ENCODE assay signal across 8 cellular contexts in the genomic region with DNA sequence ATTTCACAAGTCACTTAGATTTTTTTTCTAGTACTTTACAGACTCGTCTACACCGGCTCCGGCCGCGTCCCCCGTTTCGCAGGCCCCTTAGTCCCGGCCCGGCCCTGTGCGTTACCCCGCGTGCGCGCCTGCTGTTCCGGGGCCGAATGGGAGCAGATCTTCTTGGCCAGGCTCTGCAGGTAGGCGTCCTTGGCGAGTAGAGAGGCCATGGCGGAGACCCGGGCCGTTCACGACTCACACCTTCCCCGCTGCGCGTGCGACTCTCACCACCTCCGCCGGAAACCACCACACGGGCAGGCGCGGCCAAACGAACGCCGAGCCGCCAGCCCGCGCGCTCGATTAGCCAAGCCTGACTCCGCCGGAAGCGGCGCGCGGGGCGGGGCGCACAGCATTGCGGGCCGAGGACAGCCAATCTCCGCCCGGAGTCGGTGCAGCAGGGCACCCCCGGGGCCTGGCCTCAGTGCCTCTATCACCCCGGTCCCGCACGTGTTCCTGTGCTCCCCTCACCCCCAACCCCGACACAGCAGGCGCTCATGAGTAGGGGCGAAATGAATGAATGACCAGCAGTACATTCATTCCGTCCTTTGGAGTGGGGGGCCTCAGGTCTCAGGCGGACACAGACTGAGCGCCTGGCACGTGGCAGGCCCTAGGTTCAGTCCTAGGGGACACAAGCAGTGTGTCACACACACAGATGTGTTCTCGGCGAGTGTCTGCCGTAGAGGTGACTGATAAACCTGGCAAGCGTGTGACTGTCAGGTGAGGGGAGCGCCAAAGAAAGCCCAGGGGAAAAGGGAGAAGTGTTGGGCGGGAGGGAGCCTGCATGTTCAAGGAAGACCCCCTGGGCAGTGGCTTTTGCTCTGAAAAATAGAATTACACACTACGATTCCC. TPM values are rescaled to one million over a fixed set of nuclear protein-coding genes. Genes with fewer than 3 reads are reported as not detected.
DNase-seq lines count a peak whose midpoint lies in the region; ATAC-seq and TF ChIP-seq lines count a peak whose summit lies in the region.

A gene (minus strand): TSS at position 265 of the 888 bp plus-strand sequence. CDS start 56 bp downstream, at position 209.

- H2BK15ac ChIP-seq in neuronal stem cell (ENCODE audit: low read length) = no peak within 1 kb of the TSS

- H3K4me3 ChIP-seq in GM06990 (replicated peaks; ENCODE audit: low read depth, low read length) (peak within 1 kb of the TSS; percentile 86), neuronal stem cell (ENCODE audit: low read length in 2 of 2) (peak within 1 kb of the TSS; percentile 82 to 98)

- no peak within 1 kb of the TSS for H4K91ac ChIP-seq in neuronal stem cell (ENCODE audit: low read depth, low read length, poor library complexity)

- H3K9ac ChIP-seq in neuronal stem cell (ENCODE audit: low read depth, low read length, poor library complexity) = peak within 1 kb of the TSS; percentile 96

- peak within 1 kb of the TSS; percentile 82 for H3K4me2 ChIP-seq in neuronal stem cell (ENCODE audit: insufficient read depth, low read length, poor library complexity, severe bottlenecking)

- H3K36me3 ChIP-seq in GM06990 (ENCODE audit: control insufficient read depth, insufficient read depth, low read length) = peaks cover 45% of the 10 kb centered on the region
- H3K36me3 ChIP-seq in neuronal stem cell (replicated peaks in 1 of 2; ENCODE audit: control insufficient read depth in 2 of 2, insufficient read depth in 2 of 2, low read length in 2 of 2) = peaks cover 53 to 71% of the 10 kb centered on the region in 2 donors

- peak; percentile 82 for ATAC-seq in HG02588 (IDR thresholded peaks at IDR 0.05; ENCODE audit: unreplicated experiment)

- peak within 1 kb of the TSS; percentile 79 for H3K27ac ChIP-seq in neuronal stem cell (replicated peaks; ENCODE audit: low read length)

- H3K18ac ChIP-seq in neuronal stem cell (ENCODE audit: low read length) = peak within 1 kb of the TSS; percentile 88

- H3K79me1 ChIP-seq in neuronal stem cell (ENCODE audit: low read depth, low read length) = peaks cover 12% of the 10 kb centered on the region

- no peaks in the 10 kb centered on the region for H3K27me3 ChIP-seq in GM06990 (replicated peaks; ENCODE audit: control insufficient read depth, insufficient read depth, low read length)
- no peaks in the 10 kb centered on the region for H3K27me3 ChIP-seq in neuronal stem cell (ENCODE audit: control insufficient read depth in 3 of 3, insufficient read depth in 3 of 3, low read depth in 1 of 3, low read length in 3 of 3)

- WGBS in neuronal stem cell (ENCODE audit: extremely low coverage in 2 of 2, insufficient read length in 2 of 2, insufficient replicate concordance in 1 of 2), 2 donors = no CpG with 5 or more reads among the region's 70 CpGs

- peak within 1 kb of the TSS; percentile 70 for H3K4ac ChIP-seq in neuronal stem cell (ENCODE audit: low read length)

- peaks cover 5 to 6% of the 10 kb centered on the region in 2 donors for H3K4me1 ChIP-seq in neuronal stem cell (ENCODE audit: control insufficient read depth in 2 of 2, insufficient read depth in 1 of 2, low read depth in 1 of 2, low read length in 2 of 2)

- TF ChIP-seq CTCF in GM06990 (IDR thresholded peaks at IDR 0.05; ENCODE audit: insufficient read depth, low read length, poor library complexity, severe bottlenecking) = no peak

- DNase-seq in GM06990 (ENCODE audit: extremely low read depth, insufficient read length) (peak; percentile 98), NCI-H1048 (lab: John Stamatoyannopoulos, UW) (peak; percentile 68), SK-N-DZ (ENCODE audit: low spot score) (peak; percentile 87), foreskin melanocyte (peak; percentile 78), neuronal stem cell (ENCODE audit: low spot score) (peak; percentile 83), stromal cell of bone marrow (ENCODE audit: low read depth) (peak; percentile 75)
- peak; percentile 95 for DNase-seq in activated naive CD4-positive, alpha-beta T cell treated with Interleukin-2 at 50 U/mL for 16 hours

- H2BK5ac ChIP-seq in neuronal stem cell (ENCODE audit: low read length) = no peak within 1 kb of the TSS

- peak within 1 kb of the TSS; percentile 99 for H3K23ac ChIP-seq in neuronal stem cell (ENCODE audit: low read depth, low read length, poor library complexity)

- H3K9me3 ChIP-seq in neuronal stem cell (replicated peaks in 1 of 2; ENCODE audit: control insufficient read depth in 2 of 2, insufficient read depth in 1 of 2, low read depth in 1 of 2, low read length in 2 of 2) = no peaks in the 10 kb centered on the region

- H2AFZ ChIP-seq in neuronal stem cell (ENCODE audit: low read length) = peak within 1 kb of the TSS; percentile 95

- H3K14ac ChIP-seq in neuronal stem cell (ENCODE audit: low read length) = peak within 1 kb of the TSS; percentile 77

- H2BK12ac ChIP-seq in neuronal stem cell (ENCODE audit: low read length) = no peak within 1 kb of the TSS

- peak within 1 kb of the TSS; percentile 25 for H2BK120ac ChIP-seq in neuronal stem cell (ENCODE audit: low read depth, low read length)

- H2AK5ac ChIP-seq in neuronal stem cell (ENCODE audit: low read depth, low read length) = peak within 1 kb of the TSS; percentile 93

- H4K8ac ChIP-seq in neuronal stem cell (ENCODE audit: low read depth, low read length) = peak within 1 kb of the TSS; percentile 72

RNA-seq across cellular contexts. Expression of the gene that starts here (rescaled TPM):
- polyA plus RNA-seq in SK-N-DZ (2014; cell fraction: cytosol; rRNA removed) = 10.4 and 34.6 TPM in 2 replicates
- 22.5 and 30.9 TPM in 2 replicates for polyA plus RNA-seq in SK-N-DZ (2014; cell fraction: nucleus; rRNA removed)
- polyA plus RNA-seq in neuronal stem cell (2013, experiment 1 of 2) = 11.6 TPM
- polyA plus RNA-seq in neuronal stem cell (2013, experiment 2 of 2) = 11.5 TPM

Comparison
In these comparisons a context has a peak if more than half of its experiments do, and no peak if none do; other contexts are left out.
1. Peak in every context shown above with its lines: DNase-seq, ATAC-seq, H3K4me3 ChIP-seq and H3K27ac ChIP-seq.